In the genomic region with DNA sequence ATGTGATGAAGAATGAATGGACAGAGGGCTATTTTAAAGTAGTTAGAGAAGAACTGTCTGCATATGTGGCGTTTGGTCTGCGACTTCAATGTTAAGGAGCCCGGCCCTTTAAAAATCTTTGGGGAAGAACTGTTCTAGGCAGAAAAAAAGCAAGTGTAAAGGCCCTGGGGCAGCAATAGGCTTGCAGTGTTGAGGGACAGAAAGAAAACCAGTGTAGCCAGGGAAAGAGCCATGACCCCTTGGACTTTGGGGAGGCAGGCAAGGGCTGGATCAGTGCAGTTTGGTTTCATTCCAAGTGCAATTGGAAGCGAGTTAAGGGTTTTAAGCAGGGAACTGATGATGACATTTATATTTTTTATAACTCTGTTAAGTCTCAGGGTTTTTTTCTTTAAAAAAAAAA, we compare ENCODE assay signal across 1 cellular context.
TF ChIP-seq lines count a peak whose summit lies in the region.

No MANE protein-coding gene starts in this region.

TF ChIP-seq in K562, 482 proteins besides CTCF, POLR2A, EP300 and RAD21:
- TF ChIP-seq RBM25 (IDR thresholded peaks at IDR 0.05; ENCODE audit: low read depth, low read length, severe bottlenecking): peak; percentile 21
- no peak for TF ChIP-seq ZFP1 (CRISPR knock-in tag; IDR thresholded peaks at IDR 0.05)
- no peak for TF ChIP-seq ZC3H4 (CRISPR knock-in tag; IDR thresholded peaks at IDR 0.05; ENCODE audit: borderline replicate concordance)
